Comparison of ENCODE assay signal across 35 cellular contexts in genomic region chr4:152886201-152886600, GRCh38.
"Had no signal": no experiment of that assay in that cellular context is flagged by ENCODE, and none has a peak within 500 bp of the region (broad histone marks: within the 10 kb centered on the region; RNA-seq: fewer than 3 reads in every experiment).

No MANE protein-coding gene starts in this region.

- H3K9me3 ChIP-seq: adrenal gland, body of pancreas, esophagus muscularis mucosa, gastrocnemius medialis, heart left ventricle had no signal

- DNase-seq: activated B cell treated with CpG ODN at 0.5 μM for 24 hours; activated CD4-positive, alpha-beta T cell treated with anti-CD3 and anti-CD28 coated beads for 48 hours; activated CD4-positive, alpha-beta T cell treated with anti-CD3 and anti-CD28 coated beads, Interleukin-2, amount 50 U/mL, for 1 hour; activated CD4-positive, alpha-beta T cell treated with anti-CD3 and anti-CD28 coated beads, Interleukin-2, amount 50 U/mL, for 48 hours; activated CD8-positive, alpha-beta memory T cell treated with anti-CD3 and anti-CD28 coated beads, Interleukin-2, amount 10 ng/mL, durations not matched to agents 7 days and 5 days; activated CD8-positive, alpha-beta memory T cell treated with anti-CD3 and anti-CD28 coated beads, Interleukin-2, amount 50 U/mL, for 4 hours; activated CD8-positive, alpha-beta T cell treated with anti-CD3 and anti-CD28 coated beads, Interleukin-2, amount 10 ng/mL, durations not matched to agents 7 days and 5 days; activated effector memory CD4-positive, alpha-beta T cell treated with anti-CD3 and anti-CD28 coated beads, Interleukin-2, amount 50 U/mL, for 16 hours; activated naive CD4-positive, alpha-beta T cell treated with anti-CD3 and anti-CD28 coated beads for 36 hours; activated naive CD8-positive, alpha-beta T cell treated with anti-CD3 and anti-CD28 coated beads for 36 hours; activated naive CD8-positive, alpha-beta T cell treated with anti-CD3 and anti-CD28 coated beads, Interleukin-2, amount 50 U/mL, for 24 hours; activated T-cell treated with anti-CD3 and anti-CD28 coated beads, Interleukin-2, amount 50 U/mL, for 1 hour; activated T-cell treated with anti-CD3 and anti-CD28 coated beads, Interleukin-2, amount 50 U/mL, for 48 hours; adrenal gland; amygdala; aorta; body of pancreas; caudate nucleus; cortex of kidney; dermis blood vessel endothelial cell; effector CD4-positive, alpha-beta T cell; effector memory CD8-positive, alpha-beta T cell; erythroblast; foreskin keratinocyte; gastrocnemius medialis; glutamatergic neuron; heart left ventricle; T-helper 17 cell had no signal

- H3K4me3 Mint-ChIP-seq: activated B cell treated with CpG ODN at 0.5 μM for 24 hours; activated CD8-positive, alpha-beta memory T cell treated with anti-CD3 and anti-CD28 coated beads, Interleukin-2, amount 10 ng/mL, durations not matched to agents 7 days and 5 days; activated CD8-positive, alpha-beta T cell treated with anti-CD3 and anti-CD28 coated beads, Interleukin-2, amount 10 ng/mL, durations not matched to agents 7 days and 5 days; activated naive CD4-positive, alpha-beta T cell treated with anti-CD3 and anti-CD28 coated beads for 36 hours; activated naive CD4-positive, alpha-beta T cell treated with anti-CD3 and anti-CD28 coated beads, Interleukin-2, amount 50 U/mL, for 24 hours; activated naive CD8-positive, alpha-beta T cell treated with anti-CD3 and anti-CD28 coated beads for 36 hours; activated naive CD8-positive, alpha-beta T cell treated with anti-CD3 and anti-CD28 coated beads, Interleukin-2, amount 50 U/mL, for 24 hours; activated T-helper 1 cell treated with anti-CD3 and anti-CD28 coated beads, Interleukin-12 subunit alpha, Interleukin-12 subunit beta, Interleukin-2, Interleukin-4 antibody, amounts not matched to agents 30 ng/mL and 10 ng/mL and 1 ng/mL, durations not matched to agents 14 hours and 24 hours and 36 hours; effector memory CD8-positive, alpha-beta T cell; T-helper 17 cell had no signal

- H3K4me1 Mint-ChIP-seq: activated B cell treated with CpG ODN at 0.5 μM for 24 hours; activated CD8-positive, alpha-beta memory T cell treated with anti-CD3 and anti-CD28 coated beads, Interleukin-2, amount 10 ng/mL, durations not matched to agents 7 days and 5 days; activated naive CD4-positive, alpha-beta T cell treated with anti-CD3 and anti-CD28 coated beads, Interleukin-2, amount 50 U/mL, for 24 hours; activated naive CD8-positive, alpha-beta T cell treated with anti-CD3 and anti-CD28 coated beads for 36 hours; activated naive CD8-positive, alpha-beta T cell treated with anti-CD3 and anti-CD28 coated beads, Interleukin-2, amount 50 U/mL, for 24 hours; T-helper 17 cell had no signal

- H3K9me3 Mint-ChIP-seq: activated B cell treated with CpG ODN at 0.5 μM for 24 hours; activated naive CD4-positive, alpha-beta T cell treated with anti-CD3 and anti-CD28 coated beads for 36 hours; activated naive CD4-positive, alpha-beta T cell treated with anti-CD3 and anti-CD28 coated beads, Interleukin-2, amount 50 U/mL, for 24 hours; activated naive CD8-positive, alpha-beta T cell treated with anti-CD3 and anti-CD28 coated beads for 36 hours; activated naive CD8-positive, alpha-beta T cell treated with anti-CD3 and anti-CD28 coated beads, Interleukin-2, amount 50 U/mL, for 24 hours; activated T-helper 1 cell treated with anti-CD3 and anti-CD28 coated beads, Interleukin-12 subunit alpha, Interleukin-12 subunit beta, Interleukin-2, Interleukin-4 antibody, amounts not matched to agents 30 ng/mL and 10 ng/mL and 1 ng/mL, durations not matched to agents 14 hours and 24 hours and 36 hours; activated T-helper 2 cell treated with anti-CD3 and anti-CD28 coated beads, Interferon-gamma antibody, Interleukin-2, Interleukin-4, amounts not matched to agents 10 μg/mL and 5 μg/mL and 100 μg/mL, durations not matched to agents 14 hours and 24 hours and 36 hours; effector memory CD8-positive, alpha-beta T cell had no signal

- H3K4me3 ChIP-seq: adrenal gland, body of pancreas, esophagus muscularis mucosa, gastrocnemius medialis, heart left ventricle had no signal

- H3K4me1 ChIP-seq: adrenal gland, body of pancreas, esophagus muscularis mucosa, foreskin keratinocyte, gastrocnemius medialis, heart left ventricle had no signal

- H3K27ac Mint-ChIP-seq: activated B cell treated with CpG ODN at 0.5 μM for 24 hours; activated CD8-positive, alpha-beta memory T cell treated with anti-CD3 and anti-CD28 coated beads, Interleukin-2, amount 10 ng/mL, durations not matched to agents 7 days and 5 days; activated CD8-positive, alpha-beta T cell treated with anti-CD3 and anti-CD28 coated beads, Interleukin-2, amount 10 ng/mL, durations not matched to agents 7 days and 5 days; activated naive CD4-positive, alpha-beta T cell treated with anti-CD3 and anti-CD28 coated beads for 36 hours; activated naive CD4-positive, alpha-beta T cell treated with anti-CD3 and anti-CD28 coated beads, Interleukin-2, amount 50 U/mL, for 24 hours; activated naive CD8-positive, alpha-beta T cell treated with anti-CD3 and anti-CD28 coated beads for 36 hours; activated naive CD8-positive, alpha-beta T cell treated with anti-CD3 and anti-CD28 coated beads, Interleukin-2, amount 50 U/mL, for 24 hours; activated T-helper 1 cell treated with anti-CD3 and anti-CD28 coated beads, Interleukin-12 subunit alpha, Interleukin-12 subunit beta, Interleukin-2, Interleukin-4 antibody, amounts not matched to agents 30 ng/mL and 10 ng/mL and 1 ng/mL, durations not matched to agents 14 hours and 24 hours and 36 hours; activated T-helper 2 cell treated with anti-CD3 and anti-CD28 coated beads, Interferon-gamma antibody, Interleukin-2, Interleukin-4, amounts not matched to agents 10 μg/mL and 5 μg/mL and 100 μg/mL, durations not matched to agents 14 hours and 24 hours and 36 hours; effector memory CD8-positive, alpha-beta T cell; T-helper 17 cell had no signal

- H3K27me3 ChIP-seq: adrenal gland, body of pancreas, esophagus muscularis mucosa, foreskin keratinocyte, gastrocnemius medialis, heart left ventricle had no signal

- H3K27ac ChIP-seq: adrenal gland, body of pancreas, esophagus muscularis mucosa, foreskin keratinocyte, gastrocnemius medialis, heart left ventricle, VCaP had no signal

- ATAC-seq: activated CD4-positive, CD25-positive, alpha-beta regulatory T cell treated with anti-CD3 and anti-CD28 coated beads, Interleukin-2, amount 50 U/mL, for 24 hours; activated CD8-positive, alpha-beta memory T cell treated with anti-CD3 and anti-CD28 coated beads, Interleukin-2, amount 10 ng/mL, durations not matched to agents 7 days and 5 days; activated CD8-positive, alpha-beta T cell treated with anti-CD3 and anti-CD28 coated beads, Interleukin-2, amount 10 ng/mL, durations not matched to agents 7 days and 5 days; activated naive CD8-positive, alpha-beta T cell treated with anti-CD3 and anti-CD28 coated beads, Interleukin-2, amount 50 U/mL, for 24 hours; body of pancreas; effector memory CD8-positive, alpha-beta T cell; foreskin keratinocyte; gastrocnemius medialis; heart left ventricle; T-helper 17 cell had no signal

- H3K27me3 Mint-ChIP-seq: activated B cell treated with CpG ODN at 0.5 μM for 24 hours; activated CD8-positive, alpha-beta memory T cell treated with anti-CD3 and anti-CD28 coated beads, Interleukin-2, amount 10 ng/mL, durations not matched to agents 7 days and 5 days; activated naive CD4-positive, alpha-beta T cell treated with anti-CD3 and anti-CD28 coated beads, Interleukin-2, amount 50 U/mL, for 24 hours; activated naive CD8-positive, alpha-beta T cell treated with anti-CD3 and anti-CD28 coated beads for 36 hours; activated naive CD8-positive, alpha-beta T cell treated with anti-CD3 and anti-CD28 coated beads, Interleukin-2, amount 50 U/mL, for 24 hours; effector memory CD8-positive, alpha-beta T cell; T-helper 17 cell had no signal

- FAIRE-seq: colon had no signal
